In genomic region chr14:74650927-74651686, GRCh38 we compare ENCODE assay signal across 16 cellular contexts.
"Had no signal": no experiment of that assay in that cellular context is flagged by ENCODE, and none has a peak within 500 bp of the region (broad histone marks: within the 10 kb centered on the region; RNA-seq: fewer than 3 reads in every experiment).

No MANE protein-coding gene starts in this region.

- H3K27me3 Mint-ChIP-seq: activated CD8-positive, alpha-beta T cell treated with anti-CD3 and anti-CD28 coated beads for 36 hours had no signal

- H3K9me3 Mint-ChIP-seq: activated CD4-positive, alpha-beta T cell treated with anti-CD3 and anti-CD28 coated beads, Interleukin-2, amount 10 ng/mL, durations not matched to agents 24 days and 14 days; activated CD8-positive, alpha-beta T cell treated with anti-CD3 and anti-CD28 coated beads for 36 hours; activated T-helper 17 cell treated with anti-CD3 and anti-CD28 coated beads, Interleukin-2, amount 50 U/mL, for 72 hours had no signal

- ATAC-seq: activated CD8-positive, alpha-beta T cell treated with anti-CD3 and anti-CD28 coated beads for 36 hours; activated T-helper 17 cell treated with anti-CD3 and anti-CD28 coated beads, Interleukin-2, amount 50 U/mL, for 72 hours; left cardiac atrium had no signal

- H3K4me3 Mint-ChIP-seq: activated CD4-positive, alpha-beta T cell treated with anti-CD3 and anti-CD28 coated beads, Interleukin-2, amount 10 ng/mL, durations not matched to agents 24 days and 14 days; activated CD8-positive, alpha-beta T cell treated with anti-CD3 and anti-CD28 coated beads for 36 hours; activated T-helper 17 cell treated with anti-CD3 and anti-CD28 coated beads, Interleukin-2, amount 50 U/mL, for 72 hours had no signal

- H3K4me1 Mint-ChIP-seq: activated T-helper 17 cell treated with anti-CD3 and anti-CD28 coated beads, Interleukin-2, amount 50 U/mL, for 72 hours had no signal

- H3K4me3 ChIP-seq: adrenal gland, esophagus squamous epithelium, tibial artery had no signal

- H3K27me3 ChIP-seq: adrenal gland, esophagus squamous epithelium, tibial artery had no signal

- H3K27ac ChIP-seq: adrenal gland, esophagus squamous epithelium had no signal

- DNase-seq: activated CD4-positive, alpha-beta T cell treated with anti-CD3 and anti-CD28 coated beads, Interleukin-2, amount 10 ng/mL, durations not matched to agents 24 days and 14 days; activated CD4-positive, CD25-positive, alpha-beta regulatory T cell; activated CD8-positive, alpha-beta T cell treated with anti-CD3 and anti-CD28 coated beads for 36 hours; activated naive CD4-positive, alpha-beta T cell; activated T-cell treated with anti-CD3 and anti-CD28 coated beads, Interleukin-2, amount 50 U/mL, for 1 hour; adrenal gland; effector CD4-positive, alpha-beta T cell; esophagus squamous epithelium; left cardiac atrium; mesendoderm; occipital lobe; retina; stimulated activated naive CD4-positive, alpha-beta T cell; substantia nigra had no signal

- H3K36me3 ChIP-seq: adrenal gland, tibial artery had no signal

- H3K27ac Mint-ChIP-seq: activated CD4-positive, alpha-beta T cell treated with anti-CD3 and anti-CD28 coated beads, Interleukin-2, amount 10 ng/mL, durations not matched to agents 24 days and 14 days; activated CD8-positive, alpha-beta T cell treated with anti-CD3 and anti-CD28 coated beads for 36 hours; activated T-helper 17 cell treated with anti-CD3 and anti-CD28 coated beads, Interleukin-2, amount 50 U/mL, for 72 hours had no signal

- H3K9me3 ChIP-seq: adrenal gland, esophagus squamous epithelium, tibial artery had no signal
